ENCODE assay signal across 8 cellular contexts in the genomic region with DNA sequence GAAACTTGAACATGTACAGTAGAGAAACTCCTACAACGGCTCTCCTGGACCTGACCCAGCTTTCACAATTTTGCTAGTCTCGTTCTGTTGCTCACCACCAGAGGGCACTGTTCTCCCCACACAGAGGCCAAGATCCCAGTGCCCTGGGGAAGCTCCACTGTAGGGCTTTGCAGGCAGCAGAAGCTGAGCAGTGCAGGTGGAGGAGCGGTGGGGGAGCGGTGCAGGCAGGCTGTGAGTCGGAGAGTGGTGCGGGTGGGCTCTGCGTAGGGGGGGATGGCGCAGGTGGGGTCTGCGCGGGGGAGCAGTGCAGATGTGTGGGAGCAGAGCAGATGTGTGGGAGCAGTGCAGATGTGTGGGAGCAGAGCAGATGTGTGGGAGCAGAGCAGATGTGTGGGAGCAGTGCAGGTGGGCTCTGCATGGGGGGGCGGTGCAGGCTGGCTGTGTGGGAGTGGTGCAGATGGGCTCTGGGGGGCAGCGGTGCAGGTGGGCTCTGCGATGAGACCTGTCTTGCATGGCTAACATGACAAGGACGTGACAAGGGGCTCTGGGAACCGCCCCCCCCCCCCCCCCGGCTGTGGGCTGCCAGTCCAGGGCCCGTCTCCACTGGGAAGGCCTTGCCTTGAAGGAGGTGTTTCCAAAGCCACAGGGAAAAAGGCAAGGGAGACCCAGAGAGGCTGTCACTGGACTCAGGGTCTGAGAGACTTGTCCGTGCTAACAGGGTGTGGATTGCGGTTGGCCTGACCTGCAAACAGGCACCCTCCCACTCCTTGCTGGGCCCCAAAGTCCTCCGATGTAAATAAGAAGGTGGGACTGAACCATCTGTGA. TPM values are rescaled to one million over a fixed set of nuclear protein-coding genes. Genes with fewer than 3 reads are reported as not detected.
A peak's percentile ranks its signal among the peaks of the same experiment; 100 is the strongest.
DNase-seq lines count a peak whose midpoint lies in the region; ATAC-seq, FAIRE-seq and TF ChIP-seq lines count a peak whose summit lies in the region.

No MANE protein-coding gene starts in this region.

- peaks cover 2% of the 10 kb centered on the region for H3K9me3 Mint-ChIP-seq in activated CD4-positive, alpha-beta T cell treated with anti-CD3 and anti-CD28 coated beads, Interleukin-2, amount 10 ng/mL, durations not matched to agents 7 days and 5 days

- no peak for TF ChIP-seq POLR2A in right lobe of liver (IDR thresholded peaks at IDR 0.05)

- POLR2A ChIA-PET in activated CD4-positive, alpha-beta T cell treated with anti-CD3 and anti-CD28 coated beads, Interleukin-2, amount 10 ng/mL, durations not matched to agents 7 days and 5 days (lab: Charles Lee) = interaction anchor here (1.2 kb wide), 1 partner anchor 362 kb away, joined by 3 read pairs; no protein-coding TSS in a partner anchor

- H3K4me1 Mint-ChIP-seq in activated CD4-positive, alpha-beta T cell treated with anti-CD3 and anti-CD28 coated beads, Interleukin-2, amount 10 ng/mL, durations not matched to agents 7 days and 5 days = peaks cover 6% of the 10 kb centered on the region

- 24% methylated on average over 9 of the region's 20 CpGs for WGBS in right lobe of liver (ENCODE audit: insufficient coverage, low coverage, low lambda C conversion rate, missing lambda C conversion rate)

- no peaks in the 10 kb centered on the region for H3K36me3 Mint-ChIP-seq in activated CD4-positive, alpha-beta T cell treated with anti-CD3 and anti-CD28 coated beads, Interleukin-2, amount 10 ng/mL, durations not matched to agents 7 days and 5 days (ENCODE audit: low read depth)

- H3K9me3 ChIP-seq in right lobe of liver = no peaks in the 10 kb centered on the region

- H3K36me3 ChIP-seq in right lobe of liver = no peaks in the 10 kb centered on the region

- CTCF ChIA-PET in activated CD4-positive, alpha-beta T cell treated with anti-CD3 and anti-CD28 coated beads, Interleukin-2, amount 10 ng/mL, durations not matched to agents 7 days and 5 days (lab: Charles Lee) = interaction anchor here (0.6 to 5.4 kb wide), 32 partner anchors 9 to 373 kb away, joined by 3 to 39 read pairs (median 5); no protein-coding TSS in a partner anchor

- H3K4me3 Mint-ChIP-seq in activated CD4-positive, alpha-beta T cell treated with anti-CD3 and anti-CD28 coated beads, Interleukin-2, amount 10 ng/mL, durations not matched to agents 7 days and 5 days = no peak overlapping the region

- no peak overlapping the region for H3K4me3 ChIP-seq in coronary artery
- H3K4me3 ChIP-seq in right lobe of liver = no peak overlapping the region

- H3K27ac ChIP-seq in coronary artery (no peak overlapping the region), right lobe of liver (no peak overlapping the region)

- TF ChIP-seq CTCF in coronary artery (IDR thresholded peaks at IDR 0.05) = peak; percentile 75
- peak; percentile 86 to 91 (median 88) for TF ChIP-seq CTCF in right lobe of liver (IDR thresholded peaks at IDR 0.05)

- intact Hi-C loops in right lobe of liver (cut with DNase I) = loop anchor here in 1 of 2 donors (5.0 kb wide), 1 partner anchor 359 kb away; no protein-coding TSS in a partner anchor

- H3K27me3 ChIP-seq in right lobe of liver = no peaks in the 10 kb centered on the region

- ATAC-seq in HG03442 (IDR thresholded peaks at IDR 0.05; ENCODE audit: unreplicated experiment) = peak; percentile 69
- peak; percentile 95 to 99 (median 98) for ATAC-seq in right lobe of liver

- DNase-seq in Ammon's horn (ENCODE audit: low spot score) (peak; percentile 88), GM19239 (ENCODE audit: insufficient read length, low spot score) (peak; percentile 91), NCI-H526 treated with DMSO at 0.1 percent for 48 hours (lab: John Stamatoyannopoulos, UW) (peak; percentile 80), coronary artery (ENCODE audit: low spot score) (peak; percentile 84), right lobe of liver (peak; percentile 74 to 84 (median 83))
- peak; percentile 89 for DNase-seq in activated CD4-positive, alpha-beta T cell treated with anti-CD3 and anti-CD28 coated beads, Interleukin-2, amount 10 ng/mL, durations not matched to agents 7 days and 5 days
- peak; percentile 63 to 69 (median 63) for DNase-seq in stimulated activated CD4-positive, alpha-beta T cell treated with anti-CD3 and anti-CD28 coated beads, TNF-alpha, amount 100 ng/mL, for 48 hours (ENCODE audit: low read depth in 3 of 3)

- FAIRE-seq in GM19239 (lab: Jason Lieb, UNC) = peak; percentile 98

- peaks cover 49% of the 10 kb centered on the region for H3K27me3 Mint-ChIP-seq in activated CD4-positive, alpha-beta T cell treated with anti-CD3 and anti-CD28 coated beads, Interleukin-2, amount 10 ng/mL, durations not matched to agents 7 days and 5 days

- H3K27ac Mint-ChIP-seq in activated CD4-positive, alpha-beta T cell treated with anti-CD3 and anti-CD28 coated beads, Interleukin-2, amount 10 ng/mL, durations not matched to agents 7 days and 5 days = no peak overlapping the region

- no peaks in the 10 kb centered on the region for H3K4me1 ChIP-seq in right lobe of liver

RNA-seq across cellular contexts. Expression of a gene that starts 7.3 kb away (rescaled TPM):
- total RNA-seq in activated CD4-positive, alpha-beta T cell treated with anti-CD3 and anti-CD28 coated beads, Interleukin-2, amount 10 ng/mL, durations not matched to agents 7 days and 5 days = under 1 TPM; 0.15 to 0.17 TPM
- under 1 TPM; 0.26 to 0.99 (median 0.55) TPM for total RNA-seq in right lobe of liver

RNA-seq across cellular contexts. Expression of a gene that starts 29.5 kb away (rescaled TPM):
- total RNA-seq in activated CD4-positive, alpha-beta T cell treated with anti-CD3 and anti-CD28 coated beads, Interleukin-2, amount 10 ng/mL, durations not matched to agents 7 days and 5 days = 1 to 10 TPM; 7.2 to 8.6 TPM
- total RNA-seq in right lobe of liver = 10 to 100 TPM; 10.9 to 40.1 (median 27.8) TPM

RNA-seq across cellular contexts. Expression of a gene that starts 49.7 kb away (rescaled TPM):
- total RNA-seq in activated CD4-positive, alpha-beta T cell treated with anti-CD3 and anti-CD28 coated beads, Interleukin-2, amount 10 ng/mL, durations not matched to agents 7 days and 5 days = 100 to 1,000 TPM; 496 to 540 TPM
- 10 to 100 TPM in 1 of 6 experiments, 1 to 10 TPM in 5; 1.1 to 10.3 (median 5.7) TPM for total RNA-seq in right lobe of liver

Comparison
In these comparisons a context has a peak if more than half of its experiments do, and no peak if none do; other contexts are left out.
1. RNA of a gene that starts 49.7 kb away (total RNA-seq): 496 to 540 TPM in activated CD4-positive, alpha-beta T cell treated with anti-CD3 and anti-CD28 coated beads, Interleukin-2, amount 10 ng/mL, durations not matched to agents 7 days and 5 days; 1.1 to 10.3 TPM in right lobe of liver; every median in the first group is over 10 times any median in the second.
2. Peak in every context shown above with its lines, with median percentiles within 50 percentile points of each other: DNase-seq.